30 cellular contexts compared by ENCODE assay signal in genomic region chr2:159028776-159029175, GRCh38.
"Had no signal": no experiment of that assay in that cellular context is flagged by ENCODE, and none has a peak within 500 bp of the region (broad histone marks: within the 10 kb centered on the region; RNA-seq: fewer than 3 reads in every experiment).

No MANE protein-coding gene starts in this region.

- H3K36me3 Mint-ChIP-seq: activated naive CD8-positive, alpha-beta T cell treated with anti-CD3 and anti-CD28 coated beads for 36 hours had no signal

- H3K36me3 ChIP-seq: SJCRH30, WERI-Rb-1 had no signal

- H3K4me1 Mint-ChIP-seq: activated CD4-positive, alpha-beta T cell treated with anti-CD3 and anti-CD28 coated beads, Interleukin-2, amount 10 ng/mL, durations not matched to agents 24 days and 14 days; activated naive CD8-positive, alpha-beta T cell treated with anti-CD3 and anti-CD28 coated beads for 36 hours; activated T-helper 17 cell treated with anti-CD3 and anti-CD28 coated beads, Interleukin-2, amount 50 U/mL, for 72 hours had no signal

- H3K4me3 ChIP-seq: SJCRH30, SK-N-MC had no signal

- H3K27me3 ChIP-seq: SJCRH30 had no signal

- H3K9me3 Mint-ChIP-seq: activated CD4-positive, alpha-beta T cell treated with anti-CD3 and anti-CD28 coated beads, Interleukin-2, amount 10 ng/mL, durations not matched to agents 24 days and 14 days; activated CD8-positive, alpha-beta T cell treated with anti-CD3 and anti-CD28 coated beads for 36 hours; activated naive CD8-positive, alpha-beta T cell treated with anti-CD3 and anti-CD28 coated beads for 36 hours; activated T-cell treated with anti-CD3 and anti-CD28 coated beads, Interleukin-2, amount 50 U/mL, for 72 hours; activated T-helper 17 cell treated with anti-CD3 and anti-CD28 coated beads, Interleukin-2, amount 50 U/mL, for 72 hours had no signal

- H3K4me3 Mint-ChIP-seq: activated CD4-positive, alpha-beta T cell treated with anti-CD3 and anti-CD28 coated beads, Interleukin-2, amount 10 ng/mL, durations not matched to agents 24 days and 14 days; activated CD8-positive, alpha-beta T cell treated with anti-CD3 and anti-CD28 coated beads for 36 hours; activated naive CD8-positive, alpha-beta T cell treated with anti-CD3 and anti-CD28 coated beads for 36 hours; activated T-cell treated with anti-CD3 and anti-CD28 coated beads, Interleukin-2, amount 50 U/mL, for 72 hours; activated T-helper 17 cell treated with anti-CD3 and anti-CD28 coated beads, Interleukin-2, amount 50 U/mL, for 72 hours had no signal

- H3K9me3 ChIP-seq: SJCRH30 had no signal

- ATAC-seq: activated CD8-positive, alpha-beta T cell treated with anti-CD3 and anti-CD28 coated beads for 36 hours; activated T-cell treated with anti-CD3 and anti-CD28 coated beads, Interleukin-2, amount 50 U/mL, for 72 hours; activated T-helper 17 cell treated with anti-CD3 and anti-CD28 coated beads, Interleukin-2, amount 50 U/mL, for 72 hours; Panc1 had no signal

- H3K27ac ChIP-seq: SJCRH30, SK-N-MC, WERI-Rb-1 had no signal

- H3K27ac Mint-ChIP-seq: activated CD4-positive, alpha-beta T cell treated with anti-CD3 and anti-CD28 coated beads, Interleukin-2, amount 10 ng/mL, durations not matched to agents 24 days and 14 days; activated CD8-positive, alpha-beta T cell treated with anti-CD3 and anti-CD28 coated beads for 36 hours; activated naive CD8-positive, alpha-beta T cell treated with anti-CD3 and anti-CD28 coated beads for 36 hours; activated T-cell treated with anti-CD3 and anti-CD28 coated beads, Interleukin-2, amount 50 U/mL, for 72 hours; activated T-helper 17 cell treated with anti-CD3 and anti-CD28 coated beads, Interleukin-2, amount 50 U/mL, for 72 hours had no signal

- DNase-seq: activated CD4-positive, alpha-beta T cell treated with anti-CD3 and anti-CD28 coated beads, Interleukin-2, amount 10 ng/mL, durations not matched to agents 24 days and 14 days; activated CD4-positive, alpha-beta T cell treated with anti-CD3 and anti-CD28 coated beads, Interleukin-2, amount 50 U/mL, for 4 hours; activated CD8-positive, alpha-beta T cell treated with anti-CD3 and anti-CD28 coated beads for 36 hours; activated effector memory CD4-positive, alpha-beta T cell treated with anti-CD3 and anti-CD28 coated beads, Interleukin-2, amount 50 U/mL, for 16 hours; activated naive CD4-positive, alpha-beta T cell; activated naive CD4-positive, alpha-beta T cell treated with anti-CD3 and anti-CD28 coated beads, Interleukin-2, amount 50 U/mL, for 16 hours; activated naive CD8-positive, alpha-beta T cell treated with anti-CD3 and anti-CD28 coated beads for 36 hours; activated T-cell treated with anti-CD3 and anti-CD28 coated beads, Interleukin-2, amount 50 U/mL, for 1 hour; activated T-cell treated with anti-CD3 and anti-CD28 coated beads, Interleukin-2, amount 50 U/mL, for 72 hours; amniotic stem cell; aorta; caudate nucleus; Karpas-422; NCI-H1105; NCI-H1436; NCI-H1694; NCI-H1930; NCI-H2081 treated with DMSO at 0.1 percent for 48 hours; NCI-H226; NCI-H446 treated with DMSO at 0.1 percent for 48 hours; NCI-H524; NCI-H69; NCI-H82; SHP77; SJCRH30; T1000; WERI-Rb-1 had no signal

- H3K27me3 Mint-ChIP-seq: activated CD4-positive, alpha-beta T cell treated with anti-CD3 and anti-CD28 coated beads, Interleukin-2, amount 10 ng/mL, durations not matched to agents 24 days and 14 days; activated CD8-positive, alpha-beta T cell treated with anti-CD3 and anti-CD28 coated beads for 36 hours; activated naive CD8-positive, alpha-beta T cell treated with anti-CD3 and anti-CD28 coated beads for 36 hours; activated T-helper 17 cell treated with anti-CD3 and anti-CD28 coated beads, Interleukin-2, amount 50 U/mL, for 72 hours had no signal
